In the genomic region with DNA sequence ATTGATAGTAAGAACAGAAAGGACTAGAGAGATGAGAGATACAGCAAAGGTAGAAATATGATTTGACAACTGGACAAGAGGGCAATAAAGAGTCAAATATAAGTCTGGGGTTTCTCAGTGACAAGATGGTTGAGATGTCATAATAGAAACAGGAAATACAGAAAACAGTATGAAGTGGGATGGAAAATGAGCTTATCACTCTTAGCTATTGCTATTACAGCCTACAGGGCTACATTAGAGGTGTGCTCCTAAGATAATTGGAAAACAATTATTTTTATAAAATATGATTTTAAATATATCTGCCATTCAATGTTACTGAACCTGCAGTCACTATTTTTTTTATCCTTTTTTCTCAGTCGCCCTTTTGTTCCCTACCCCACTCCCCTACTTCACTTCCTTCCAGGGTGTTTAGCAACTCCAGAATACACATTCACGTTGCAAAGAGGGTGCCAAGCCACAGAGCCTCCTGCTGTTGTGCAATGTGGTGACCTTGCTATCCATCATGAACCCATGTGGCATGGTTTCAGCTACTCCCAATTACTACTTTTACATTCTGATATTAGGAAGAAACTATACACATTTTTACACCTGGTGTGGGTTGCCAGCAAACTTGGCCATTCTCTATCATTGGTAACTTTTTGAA, we compare ENCODE assay signal across 14 cellular contexts. TPM values are rescaled to one million over a fixed set of nuclear protein-coding genes. Genes with fewer than 3 reads are reported as not detected.
DNase-seq lines count a peak whose midpoint lies in the region; ATAC-seq and TF ChIP-seq lines count a peak whose summit lies in the region.
"Had no signal": no experiment of that assay in that cellular context is flagged by ENCODE, and none has a peak within 500 bp of the region (broad histone marks: within the 10 kb centered on the region; RNA-seq: fewer than 3 reads in every experiment).

No MANE protein-coding gene starts in this region.

- BruUV-seq in IMR-90 (replicated peaks; lab: Mats Ljungman, UMichigan) (no TSS peak), Caco-2 (replicated peaks; lab: Mats Ljungman, UMichigan) (no TSS peak)

- DNase-seq in IMR-90 (no peak), RPMI8226 (peak; percentile 30), epithelial cell of esophagus (ENCODE audit: low read depth) (peak; percentile 45), renal cortical epithelial cell (ENCODE audit: low read depth) (peak; percentile 54), omental fat pad (ENCODE audit: low spot score) (no peak), Caco-2 (no peak)
- DNase-seq in stimulated activated CD8-positive, alpha-beta memory T cell treated with anti-CD3 and anti-CD28 coated beads, Interleukin-4, amount 100 ng/mL, for 48 hours = no peak
- DNase-seq: CD8-positive, alpha-beta memory T cell; NCI-H2081 had no signal

- intact Hi-C loops in IMR-90 (cut with micrococcal nuclease) (no loop called here), Caco-2 (cut with micrococcal nuclease; ENCODE audit: unreplicated experiment) (no loop called here)

- no peak overlapping the region for H4K91ac ChIP-seq in IMR-90 (ENCODE audit: insufficient read depth, low read depth, low read length)

- no peak for ATAC-seq in IMR-90 (ENCODE audit: low read depth)
- no peak for ATAC-seq in omental fat pad (ENCODE audit: low FRiP score)
- ATAC-seq in HG03097 (IDR thresholded peaks at IDR 0.05; ENCODE audit: low FRiP score, unreplicated experiment) = no peak

- H3K4me1 ChIP-seq in IMR-90 (ENCODE audit: control insufficient read depth, insufficient read depth, low read length) (no peaks in the 10 kb centered on the region), Caco-2 (no peaks in the 10 kb centered on the region)

- no peak overlapping the region for H3K14ac ChIP-seq in IMR-90 (replicated peaks; ENCODE audit: low read depth, low read length)

- in situ Hi-C loops in IMR-90 (cut with MboI; ENCODE audit: low sequenced_read_pairs) = no loop called here

- H2BK120ac ChIP-seq in IMR-90 (ENCODE audit: low read depth, low read length) = no peak overlapping the region

- H3K9me3 ChIP-seq in IMR-90 (ENCODE audit: control insufficient read depth, insufficient read depth, low read length) (no peaks in the 10 kb centered on the region; the same call in 1 of the 2 replicates), Caco-2 (no peaks in the 10 kb centered on the region; the same call in 1 of the 2 replicates)

- no peak overlapping the region for H3K27ac ChIP-seq in IMR-90 (ENCODE audit: insufficient read depth, low read length)

- H3K4me2 ChIP-seq in IMR-90 (ENCODE audit: low read depth, low read length) = no peak overlapping the region

- peaks cover 8% of the 10 kb centered on the region for H3K4me1 Mint-ChIP-seq in Caco-2 (ENCODE audit: low read depth, unreplicated experiment)
- H3K4me1 Mint-ChIP-seq: CD8-positive, alpha-beta memory T cell had no signal

- no peak overlapping the region for H4K5ac ChIP-seq in IMR-90 (ENCODE audit: low read depth, low read length)

- H3K4me3 Mint-ChIP-seq in Caco-2 (ENCODE audit: unreplicated experiment) = no peak overlapping the region
- H3K4me3 Mint-ChIP-seq: CD8-positive, alpha-beta memory T cell; T-helper 2 cell treated with Interferon-gamma antibody and Interleukin-4, amounts not matched to agents 5 μg/mL and 100 μg/mL, for 36 hours had no signal

- H3K9ac ChIP-seq in IMR-90 (ENCODE audit: low read depth, low read length) = no peak overlapping the region

- CTCF ChIA-PET in IMR-90 (lab: Yijun Ruan, JAX) = no interaction called here
- CTCF ChIA-PET in Caco-2 (lab: Charles Lee) = no interaction called here

- dilution Hi-C loops in IMR-90 (cut with HindIII; ENCODE audit: low sequenced_read_pairs, unreplicated experiment) = no loop called here

- no peak overlapping the region for H3K27ac Mint-ChIP-seq in Caco-2 (ENCODE audit: unreplicated experiment)
- H3K27ac Mint-ChIP-seq: activated T-helper 2 cell treated with anti-CD3 and anti-CD28 coated beads, Interferon-gamma antibody, Interleukin-2, Interleukin-4, amounts not matched to agents 10 μg/mL and 5 μg/mL and 100 μg/mL, durations not matched to agents 14 hours and 24 hours and 36 hours; CD8-positive, alpha-beta memory T cell; T-helper 2 cell treated with Interferon-gamma antibody and Interleukin-4, amounts not matched to agents 5 μg/mL and 100 μg/mL, for 36 hours had no signal

- POLR2A ChIA-PET in IMR-90 (lab: Charles Lee; ENCODE audit: unreplicated experiment) (no interaction called here), Caco-2 (lab: Charles Lee) (no interaction called here)

- no peak overlapping the region for H4K8ac ChIP-seq in IMR-90 (ENCODE audit: low read depth in 2 of 2, low read length in 2 of 2)

- no peak for TF ChIP-seq RAD21 in IMR-90 (IDR thresholded peaks at IDR 0.05; ENCODE audit: low read length)

- H2BK5ac ChIP-seq in IMR-90 (ENCODE audit: low read depth, low read length, poor library complexity, severe bottlenecking) = no peak overlapping the region

- H2AK9ac ChIP-seq in IMR-90 (replicated peaks; ENCODE audit: low read depth, low read length, poor library complexity) = no peak overlapping the region

- TF ChIP-seq CTCF in IMR-90 (conservative IDR thresholded peaks at IDR 0.05; ENCODE audit: low read depth, low read length) (no peak), epithelial cell of esophagus (IDR thresholded peaks at IDR 0.05; ENCODE audit: insufficient read depth, low read depth, low read length, missing control alignments) (no peak), omental fat pad (IDR thresholded peaks at IDR 0.05) (no peak), Caco-2 (IDR thresholded peaks at IDR 0.05; ENCODE audit: insufficient read depth in 1 of 2, low read depth in 1 of 2, low read length in 1 of 2, severe bottlenecking in 1 of 2, unreplicated experiment in 1 of 2) (no peak)

- no peak overlapping the region for H3K18ac ChIP-seq in IMR-90 (ENCODE audit: low read depth, low read length)

- H3K36me3 Mint-ChIP-seq in Caco-2 (ENCODE audit: insufficient read depth, unreplicated experiment) = no peaks in the 10 kb centered on the region
- H3K36me3 Mint-ChIP-seq: CD8-positive, alpha-beta memory T cell had no signal

- H2AFZ ChIP-seq in IMR-90 (replicated peaks; ENCODE audit: low read length, poor library complexity) = no peak overlapping the region

- H3K9me3 Mint-ChIP-seq in Caco-2 (ENCODE audit: unreplicated experiment) = no peaks in the 10 kb centered on the region
- H3K9me3 Mint-ChIP-seq: activated T-helper 2 cell treated with anti-CD3 and anti-CD28 coated beads, Interferon-gamma antibody, Interleukin-2, Interleukin-4, amounts not matched to agents 10 μg/mL and 5 μg/mL and 100 μg/mL, durations not matched to agents 14 hours and 24 hours and 36 hours; T-helper 2 cell treated with Interferon-gamma antibody and Interleukin-4, amounts not matched to agents 5 μg/mL and 100 μg/mL, for 36 hours had no signal

- no peak for TF ChIP-seq POLR2A in IMR-90 (IDR thresholded peaks at IDR 0.05; ENCODE audit: low read depth, low read length)

- no peak overlapping the region for H3K23ac ChIP-seq in IMR-90 (ENCODE audit: low read depth, low read length)

- no peak overlapping the region for H2BK15ac ChIP-seq in IMR-90 (ENCODE audit: low read depth, low read length)

- no peak overlapping the region for H2AK5ac ChIP-seq in IMR-90 (ENCODE audit: low read depth, low read length)

- H4K20me1 ChIP-seq in IMR-90 (ENCODE audit: insufficient read depth, low read length) = no peaks in the 10 kb centered on the region

- peaks cover 3% of the 10 kb centered on the region for H3K27me3 Mint-ChIP-seq in Caco-2 (ENCODE audit: insufficient read depth, unreplicated experiment)

- H3K9me1 ChIP-seq in IMR-90 (ENCODE audit: insufficient read depth, low read length) = no peaks in the 10 kb centered on the region

- H3K4ac ChIP-seq in IMR-90 (ENCODE audit: low read depth, low read length) = no peak overlapping the region

- H3K27me3 ChIP-seq in IMR-90 (ENCODE audit: control insufficient read depth, insufficient read depth, low read length) (peaks cover 5% of the 10 kb centered on the region; the same call in 1 of the 2 replicates), Caco-2 (replicated peaks; ENCODE audit: control insufficient read depth, insufficient read depth, low read length) (no peaks in the 10 kb centered on the region)

- WGBS in IMR-90 (ENCODE audit: extremely low coverage in 2 of 2, insufficient read length in 1 of 2), 2 experiments = no CpG with 5 or more reads among the region's 2 CpGs

- no peaks in the 10 kb centered on the region for H3K79me1 ChIP-seq in IMR-90 (ENCODE audit: low read depth in 1 of 2, low read length in 2 of 2)

- H3K4me3 ChIP-seq in IMR-90 (ENCODE audit: insufficient read depth, low read depth, low read length) (no peak overlapping the region), epithelial cell of esophagus (ENCODE audit: low read length) (no peak overlapping the region), Caco-2 (ENCODE audit: low read depth, low read length) (no peak overlapping the region)

- H2BK20ac ChIP-seq in IMR-90 (ENCODE audit: low read depth, low read length) = no peak overlapping the region

- H3K56ac ChIP-seq in IMR-90 (ENCODE audit: extremely low read depth, insufficient read depth, low read length) = no peak overlapping the region

- H3K36me3 ChIP-seq in IMR-90 (ENCODE audit: control insufficient read depth, insufficient read depth, low read length) (no peaks in the 10 kb centered on the region), Caco-2 (ENCODE audit: control insufficient read depth, insufficient read depth, low read length) (no peaks in the 10 kb centered on the region)

TF ChIP-seq in IMR-90, 13 proteins besides CTCF, POLR2A, EP300 and RAD21:
- no peak for TF ChIP-seq SMC3 (IDR thresholded peaks at IDR 0.05; ENCODE audit: low read depth, low read length)
- peak; percentile 34; the same call in 1 of the 2 replicates for TF ChIP-seq CEBPB (IDR thresholded peaks at IDR 0.05; ENCODE audit: low read depth, low read length)

RNA-seq across cellular contexts. Expression of a gene that starts 6.0 kb away (rescaled TPM):
- not detected in 2 replicates for total RNA-seq in IMR-90 (2012; rRNA removed)
- not detected in 2 replicates for polyA plus RNA-seq in IMR-90 (2012; rRNA removed)
- not detected in 2 replicates for polyA plus RNA-seq in IMR-90 (2012; cell fraction: cytosol; rRNA removed)
- not detected in 2 replicates for polyA plus RNA-seq in IMR-90 (2012; cell fraction: nucleus; rRNA removed; ENCODE audit: low replicate concordance)
- total RNA-seq in renal cortical epithelial cell = 0.15 TPM in 1 of 2 replicates, not detected in the other
- total RNA-seq in omental fat pad = 1 to 10 TPM in 3 of 4 donors, not detected in 1; 1.1 to 7.5 (median 2.9) TPM
- 0.95 and 2.5 TPM in 2 replicates for total RNA-seq in Caco-2 (2022)
- total RNA-seq: activated T-helper 2 cell treated with anti-CD3 and anti-CD28 coated beads, Interferon-gamma antibody, Interleukin-2, Interleukin-4, amounts not matched to agents 10 μg/mL and 5 μg/mL and 100 μg/mL, durations not matched to agents 14 hours and 24 hours and 36 hours; CD8-positive, alpha-beta memory T cell; endothelial cell of umbilical vein; lung microvascular endothelial cell had no signal
- polyA plus RNA-seq: CD8-positive, alpha-beta memory T cell; endothelial cell of umbilical vein had no signal

RNA-seq across cellular contexts. Expression of a gene that starts 53.5 kb away (rescaled TPM):
- total RNA-seq in IMR-90 (2012; rRNA removed) (under 0.01 TPM in 1 of 2 replicates, not detected in the other), renal cortical epithelial cell (not detected in 2 replicates), omental fat pad (under 1 TPM in 3 of 4 donors, not detected in 1; 0.19 to 0.72 (median 0.38) TPM), Caco-2 (2022) (0.27 and 0.28 TPM in 2 replicates)
- 0.06 TPM in 1 of 2 replicates, not detected in the other for polyA plus RNA-seq in IMR-90 (2012; rRNA removed)
- 0.04 TPM in 1 of 2 replicates, not detected in the other for polyA plus RNA-seq in IMR-90 (2012; cell fraction: cytosol; rRNA removed)
- polyA plus RNA-seq in IMR-90 (2012; cell fraction: nucleus; rRNA removed; ENCODE audit: low replicate concordance) = 0.03 and 0.16 TPM in 2 replicates
- total RNA-seq: activated T-helper 2 cell treated with anti-CD3 and anti-CD28 coated beads, Interferon-gamma antibody, Interleukin-2, Interleukin-4, amounts not matched to agents 10 μg/mL and 5 μg/mL and 100 μg/mL, durations not matched to agents 14 hours and 24 hours and 36 hours; endothelial cell of umbilical vein; lung microvascular endothelial cell had no signal
- polyA plus RNA-seq: CD8-positive, alpha-beta memory T cell; endothelial cell of umbilical vein had no signal

Comparison
In these comparisons a context has a peak if more than half of its experiments do, and no peak if none do; other contexts are left out.
1. DNase-seq: peak in RPMI8226 (single experiment), epithelial cell of esophagus (single experiment) and renal cortical epithelial cell (single experiment); none in IMR-90 (single experiment), stimulated activated CD8-positive, alpha-beta memory T cell treated with anti-CD3 and anti-CD28 coated beads, Interleukin-4, amount 100 ng/mL, for 48 hours (single experiment), omental fat pad (single experiment) and Caco-2 (0 of 2).